ENCODE assay signal across 2 cellular contexts in genomic region chr20:38168791-38169589, GRCh38.
TF ChIP-seq lines count a peak whose summit lies in the region.

No MANE protein-coding gene starts in this region.

TF ChIP-seq in GM12878, 131 proteins besides CTCF, POLR2A, EP300 and RAD21 (continued from another document):
- peak; percentile 33; the same call in 1 of the 2 replicates for TF ChIP-seq NR2F1 (conservative IDR thresholded peaks at IDR 0.05)
- no peak for TF ChIP-seq FOXK2 (IDR thresholded peaks at IDR 0.05)
TF ChIP-seq in GM12878: peak in this region for 3.

TF ChIP-seq in liver, 16 proteins besides CTCF, POLR2A, EP300 and RAD21 (continued from another document):
- TF ChIP-seq REST (IDR thresholded peaks at IDR 0.05) (no peak), ATF3 (IDR thresholded peaks at IDR 0.05) (no peak), FOXA2 (IDR thresholded peaks at IDR 0.05) (no peak), RXRA (IDR thresholded peaks at IDR 0.05) (peak; percentile 79 to 89), GABPA (IDR thresholded peaks at IDR 0.05 in 1 of 2, conservative IDR thresholded peaks at IDR 0.05 in 1 of 2) (no peak), TAF1 (conservative IDR thresholded peaks at IDR 0.05) (no peak), EGR1 (IDR thresholded peaks at IDR 0.05; ENCODE audit: low read depth in 2 of 2) (peak; percentile 41 to 79), HNF4A (conservative IDR thresholded peaks at IDR 0.05) (peak; percentile 83 to 89), FOXA1 (IDR thresholded peaks at IDR 0.05) (no peak), MAX (IDR thresholded peaks at IDR 0.05) (peak; percentile 93), NR2F2 (IDR thresholded peaks at IDR 0.05) (peak; percentile 96), SP1 (IDR thresholded peaks at IDR 0.05) (peak; percentile 77), ZBTB33 (IDR thresholded peaks at IDR 0.05) (no peak), HNF4G (IDR thresholded peaks at IDR 0.05) (peak; percentile 27)
